Comparison of ENCODE assay signal across 20 cellular contexts in genomic region chr9:126607086-126607485, GRCh38. TPM values are rescaled to one million over a fixed set of nuclear protein-coding genes. Genes with fewer than 3 reads are reported as not detected.
"Had no signal": no experiment of that assay in that cellular context is flagged by ENCODE, and none has a peak within 500 bp of the region (broad histone marks: within the 10 kb centered on the region; RNA-seq: fewer than 3 reads in every experiment).

No MANE protein-coding gene starts in this region.

- H3K36me3 ChIP-seq: heart left ventricle, right atrium auricular region, sigmoid colon, tibial nerve, upper lobe of right lung, vagina had no signal

- ATAC-seq: heart left ventricle; left colon; left ventricle myocardium superior; stimulated activated naive B cell treated with anti-CD40 and anti-IgM and Interleukin-4, amounts not matched to agents 10 μg/mL and 1 μg/mL and 100 μg/mL, for 72 hours; stimulated activated naive CD8-positive, alpha-beta T cell treated with anti-CD3 and anti-CD28 coated beads, Interleukin-15, amount 100 ng/mL, for 72 hours; upper lobe of right lung had no signal

- H3K27ac ChIP-seq: dorsolateral prefrontal cortex, heart left ventricle, right atrium auricular region, sigmoid colon, skin epidermis, testis, tibial nerve, upper lobe of right lung, vagina had no signal

- H3K9me3 ChIP-seq: heart left ventricle, right atrium auricular region, sigmoid colon, testis, tibial nerve, upper lobe of right lung, vagina had no signal

- H3K27me3 ChIP-seq: testis had no signal

- DNase-seq: effector CD8-positive, alpha-beta T cell; heart left ventricle; hippocampal formation; left colon; left ventricle myocardium superior; mesenchymal stem cell; midbrain; stimulated activated CD4-positive, alpha-beta T cell treated with anti-CD3 and anti-CD28 coated beads, Interleukin-2, amount 100 ng/mL, for 24 hours; stimulated activated CD4-positive, alpha-beta T cell treated with anti-CD3 and anti-CD28 coated beads, Interleukin-4, amount 100 ng/mL, for 4 hours; stimulated activated naive B cell treated with anti-CD40 and anti-IgM and Interleukin-4, amounts not matched to agents 10 μg/mL and 1 μg/mL and 100 μg/mL, for 72 hours; stimulated activated naive CD8-positive, alpha-beta T cell treated with anti-CD3 and anti-CD28 coated beads, Interleukin-15, amount 100 ng/mL, for 72 hours; testis; upper lobe of right lung had no signal

- H3K4me3 ChIP-seq: dorsolateral prefrontal cortex, heart left ventricle, lung, right atrium auricular region, sigmoid colon, skin epidermis, testis, tibial nerve, upper lobe of right lung, vagina had no signal

RNA-seq across cellular contexts. Expression of gene LMX1B, which starts 6.6 kb away (rescaled TPM):
- total RNA-seq: vagina had no signal
